Comparison of ENCODE assay signal across 21 cellular contexts in the genomic region with DNA sequence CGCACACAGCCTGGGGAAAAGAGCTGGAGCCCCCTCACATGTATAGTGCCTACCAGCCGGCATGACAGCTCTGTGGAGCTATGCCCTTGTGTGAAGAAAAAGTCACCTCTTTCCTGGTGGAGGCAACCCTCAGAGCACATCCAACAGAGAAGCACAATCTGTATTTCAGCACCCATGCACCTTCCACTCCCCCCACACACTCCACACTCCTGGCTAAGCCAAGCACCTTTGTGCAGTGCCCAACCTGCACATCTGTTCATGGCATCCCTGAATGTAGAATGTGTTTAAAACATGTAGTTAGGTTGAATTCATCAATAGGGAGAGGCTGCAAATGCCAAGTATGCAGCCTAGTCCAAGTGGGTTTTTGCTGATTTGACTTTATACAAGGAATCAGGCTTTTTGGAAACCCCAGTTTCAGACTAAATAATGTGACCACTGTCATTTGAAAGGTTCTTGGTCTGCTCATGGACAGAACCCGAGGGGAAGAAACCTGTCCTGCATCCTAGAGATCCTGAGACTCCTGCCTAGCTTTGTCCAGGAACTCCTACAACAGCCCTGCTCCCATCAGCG.
"Had no signal": no experiment of that assay in that cellular context is flagged by ENCODE, and none has a peak within 500 bp of the region (broad histone marks: within the 10 kb centered on the region; RNA-seq: fewer than 3 reads in every experiment).

No MANE protein-coding gene starts in this region.

- H3K36me3 ChIP-seq: cardiac muscle cell, gastrocnemius medialis, tibial artery had no signal

- H3K27me3 ChIP-seq: body of pancreas, cardiac muscle cell, gastrocnemius medialis, tibial artery had no signal

- H3K79me2 ChIP-seq: parathyroid adenoma had no signal

- DNase-seq: activated CD4-positive, alpha-beta T cell treated with anti-CD3 and anti-CD28 coated beads for 36 hours; activated CD4-positive, alpha-beta T cell treated with anti-CD3 and anti-CD28 coated beads, Interleukin-2, amount 50 U/mL, for 48 hours; activated effector memory CD4-positive, alpha-beta T cell treated with Interleukin-2 at 50 U/mL for 16 hours; activated naive CD4-positive, alpha-beta T cell treated with anti-CD3 and anti-CD28 coated beads for 36 hours; activated T-cell treated with anti-CD3 and anti-CD28 coated beads, Interleukin-2, amount 50 U/mL, for 4 hours; effector memory CD8-positive, alpha-beta T cell; gastrocnemius medialis; mucosa of descending colon; nephron progenitor cell; nucleus accumbens; right cardiac atrium; stimulated activated CD4-positive, alpha-beta T cell treated with anti-CD3 and anti-CD28 coated beads, Interleukin-4, amount 100 ng/mL, for 24 hours; T1000 had no signal

- H3K9me3 ChIP-seq: body of pancreas, gastrocnemius medialis, mucosa of descending colon, tibial artery had no signal

- H3K9me3 Mint-ChIP-seq: activated naive CD4-positive, alpha-beta T cell treated with anti-CD3 and anti-CD28 coated beads for 36 hours; activated T-cell treated with anti-CD3 and anti-CD28 coated beads, Interleukin-2, amount 50 U/mL, for 4 hours; effector memory CD8-positive, alpha-beta T cell; memory B cell; nephron progenitor cell; stimulated activated naive CD8-positive, alpha-beta T cell treated with anti-CD3 and anti-CD28 coated beads, Interleukin-15, Interleukin-2, amounts not matched to agents 100 ng/mL and 50 ng/mL, for 24 hours; T-helper 1 cell treated with Interleukin-12 subunit alpha and Interleukin-12 subunit beta and Interleukin-4 antibody, amounts not matched to agents 30 μg/mL and 1 μg/mL, for 36 hours; WTC11 had no signal

- H3K36me3 Mint-ChIP-seq: memory B cell, WTC11 had no signal

- H2AFZ ChIP-seq: parathyroid adenoma had no signal

- H3K9ac ChIP-seq: parathyroid adenoma had no signal

- H3K4me3 Mint-ChIP-seq: activated CD4-positive, alpha-beta T cell treated with anti-CD3 and anti-CD28 coated beads for 36 hours; activated naive CD4-positive, alpha-beta T cell treated with anti-CD3 and anti-CD28 coated beads for 36 hours; activated T-cell treated with anti-CD3 and anti-CD28 coated beads, Interleukin-2, amount 50 U/mL, for 4 hours; effector memory CD8-positive, alpha-beta T cell; memory B cell; nephron progenitor cell; stimulated activated naive CD8-positive, alpha-beta T cell treated with anti-CD3 and anti-CD28 coated beads, Interleukin-15, Interleukin-2, amounts not matched to agents 100 ng/mL and 50 ng/mL, for 24 hours; T-helper 1 cell treated with Interleukin-12 subunit alpha and Interleukin-12 subunit beta and Interleukin-4 antibody, amounts not matched to agents 30 μg/mL and 1 μg/mL, for 36 hours; WTC11 had no signal

- H3K4me3 ChIP-seq: body of pancreas, cardiac muscle cell, gastrocnemius medialis, mucosa of descending colon, tibial artery had no signal

- H3K27ac ChIP-seq: body of pancreas, cardiac muscle cell, gastrocnemius medialis, parathyroid adenoma, tibial artery had no signal

- H3K4me1 ChIP-seq: parathyroid adenoma had no signal

- H3K27ac Mint-ChIP-seq: activated CD4-positive, alpha-beta T cell treated with anti-CD3 and anti-CD28 coated beads for 36 hours; memory B cell; nephron progenitor cell; T-helper 1 cell treated with Interleukin-12 subunit alpha and Interleukin-12 subunit beta and Interleukin-4 antibody, amounts not matched to agents 30 μg/mL and 1 μg/mL, for 36 hours; WTC11 had no signal

- H3K27me3 Mint-ChIP-seq: activated CD4-positive, alpha-beta T cell treated with anti-CD3 and anti-CD28 coated beads for 36 hours; effector memory CD8-positive, alpha-beta T cell; memory B cell; stimulated activated naive CD8-positive, alpha-beta T cell treated with anti-CD3 and anti-CD28 coated beads, Interleukin-15, Interleukin-2, amounts not matched to agents 100 ng/mL and 50 ng/mL, for 24 hours had no signal
